Comparison of ENCODE assay signal across 36 cellular contexts in genomic region chrX:114462266-114462665, GRCh38.
"Had no signal": no experiment of that assay in that cellular context is flagged by ENCODE, and none has a peak within 500 bp of the region (broad histone marks: within the 10 kb centered on the region; RNA-seq: fewer than 3 reads in every experiment).

No MANE protein-coding gene starts in this region.

- H3K27ac Mint-ChIP-seq: activated B cell treated with CpG ODN at 0.5 μM for 24 hours; activated CD4-positive, alpha-beta memory T cell treated with anti-CD3 and anti-CD28 coated beads for 36 hours; activated CD4-positive, alpha-beta T cell treated with anti-CD3 and anti-CD28 coated beads, Interleukin-2, amount 10 ng/mL, durations not matched to agents 24 days and 14 days; activated CD8-positive, alpha-beta T cell treated with anti-CD3 and anti-CD28 coated beads for 36 hours; activated naive CD4-positive, alpha-beta T cell treated with anti-CD3 and anti-CD28 coated beads for 36 hours; activated naive CD4-positive, alpha-beta T cell treated with anti-CD3 and anti-CD28 coated beads, Interleukin-2, amount 50 U/mL, for 72 hours; activated naive CD8-positive, alpha-beta T cell treated with anti-CD3 and anti-CD28 coated beads for 36 hours; activated T-cell treated with anti-CD3 and anti-CD28 coated beads, Interleukin-2, amount 50 U/mL, for 72 hours; activated T-helper 1 cell treated with anti-CD3 and anti-CD28 coated beads, Interleukin-12 subunit alpha, Interleukin-12 subunit beta, Interleukin-2, Interleukin-4 antibody, amounts not matched to agents 30 ng/mL and 10 ng/mL and 1 ng/mL, durations not matched to agents 14 hours and 24 hours and 36 hours; activated T-helper 17 cell treated with anti-CD3 and anti-CD28 coated beads, Interleukin-2, amount 50 U/mL, for 72 hours; T-helper 1 cell treated with Interleukin-12 subunit alpha and Interleukin-12 subunit beta and Interleukin-4 antibody, amounts not matched to agents 30 μg/mL and 1 μg/mL, for 36 hours; T-helper 2 cell treated with Interferon-gamma antibody and Interleukin-4, amounts not matched to agents 5 μg/mL and 100 μg/mL, for 36 hours had no signal

- ATAC-seq: activated CD8-positive, alpha-beta T cell treated with anti-CD3 and anti-CD28 coated beads for 36 hours; activated naive CD4-positive, alpha-beta T cell treated with anti-CD3 and anti-CD28 coated beads, Interleukin-2, amount 50 U/mL, for 72 hours; activated T-cell treated with anti-CD3 and anti-CD28 coated beads, Interleukin-2, amount 50 U/mL, for 4 hours; activated T-cell treated with anti-CD3 and anti-CD28 coated beads, Interleukin-2, amount 50 U/mL, for 72 hours; activated T-helper 17 cell treated with anti-CD3 and anti-CD28 coated beads, Interleukin-2, amount 50 U/mL, for 72 hours; body of pancreas had no signal

- H3K36me3 Mint-ChIP-seq: activated CD4-positive, alpha-beta memory T cell treated with anti-CD3 and anti-CD28 coated beads for 36 hours; activated naive CD4-positive, alpha-beta T cell treated with anti-CD3 and anti-CD28 coated beads, Interleukin-2, amount 50 U/mL, for 72 hours; activated naive CD8-positive, alpha-beta T cell treated with anti-CD3 and anti-CD28 coated beads for 36 hours had no signal

- H3K27me3 Mint-ChIP-seq: activated B cell treated with CpG ODN at 0.5 μM for 24 hours; activated CD4-positive, alpha-beta memory T cell treated with anti-CD3 and anti-CD28 coated beads for 36 hours; activated CD4-positive, alpha-beta T cell treated with anti-CD3 and anti-CD28 coated beads, Interleukin-2, amount 10 ng/mL, durations not matched to agents 24 days and 14 days; activated CD8-positive, alpha-beta T cell treated with anti-CD3 and anti-CD28 coated beads for 36 hours; activated naive CD8-positive, alpha-beta T cell treated with anti-CD3 and anti-CD28 coated beads for 36 hours; activated T-helper 17 cell treated with anti-CD3 and anti-CD28 coated beads, Interleukin-2, amount 50 U/mL, for 72 hours had no signal

- H3K36me3 ChIP-seq: adrenal gland, brain microvascular endothelial cell, breast epithelium had no signal

- H3K4me3 Mint-ChIP-seq: activated B cell treated with CpG ODN at 0.5 μM for 24 hours; activated CD4-positive, alpha-beta memory T cell treated with anti-CD3 and anti-CD28 coated beads for 36 hours; activated CD4-positive, alpha-beta T cell treated with anti-CD3 and anti-CD28 coated beads, Interleukin-2, amount 10 ng/mL, durations not matched to agents 24 days and 14 days; activated CD8-positive, alpha-beta T cell treated with anti-CD3 and anti-CD28 coated beads for 36 hours; activated naive CD4-positive, alpha-beta T cell treated with anti-CD3 and anti-CD28 coated beads for 36 hours; activated naive CD8-positive, alpha-beta T cell treated with anti-CD3 and anti-CD28 coated beads for 36 hours; activated T-cell treated with anti-CD3 and anti-CD28 coated beads, Interleukin-2, amount 50 U/mL, for 4 hours; activated T-cell treated with anti-CD3 and anti-CD28 coated beads, Interleukin-2, amount 50 U/mL, for 72 hours; activated T-helper 1 cell treated with anti-CD3 and anti-CD28 coated beads, Interleukin-12 subunit alpha, Interleukin-12 subunit beta, Interleukin-2, Interleukin-4 antibody, amounts not matched to agents 30 ng/mL and 10 ng/mL and 1 ng/mL, durations not matched to agents 14 hours and 24 hours and 36 hours; activated T-helper 17 cell treated with anti-CD3 and anti-CD28 coated beads, Interleukin-2, amount 50 U/mL, for 72 hours; T-helper 1 cell treated with Interleukin-12 subunit alpha and Interleukin-12 subunit beta and Interleukin-4 antibody, amounts not matched to agents 30 μg/mL and 1 μg/mL, for 36 hours; T-helper 2 cell treated with Interferon-gamma antibody and Interleukin-4, amounts not matched to agents 5 μg/mL and 100 μg/mL, for 36 hours had no signal

- DNase-seq: activated B cell treated with CpG ODN at 0.5 μM for 24 hours; activated CD4-positive, alpha-beta memory T cell treated with anti-CD3 and anti-CD28 coated beads for 36 hours; activated CD4-positive, alpha-beta T cell treated with anti-CD3 and anti-CD28 coated beads for 4 hours; activated CD4-positive, alpha-beta T cell treated with anti-CD3 and anti-CD28 coated beads, Interleukin-2, amount 10 ng/mL, durations not matched to agents 24 days and 14 days; activated CD4-positive, alpha-beta T cell treated with anti-CD3 and anti-CD28 coated beads, Interleukin-2, amount 50 U/mL, for 1 hour; activated CD4-positive, alpha-beta T cell treated with anti-CD3 and anti-CD28 coated beads, Interleukin-2, amount 50 U/mL, for 4 hours; activated CD4-positive, CD25-positive, alpha-beta regulatory T cell treated with anti-CD3 and anti-CD28 coated beads, Interleukin-2, amount 50 U/mL, for 72 hours; activated CD8-positive, alpha-beta memory T cell treated with anti-CD3 and anti-CD28 coated beads, Interleukin-2, amount 50 U/mL, for 4 hours; activated CD8-positive, alpha-beta T cell treated with anti-CD3 and anti-CD28 coated beads for 36 hours; activated effector memory CD4-positive, alpha-beta T cell treated with anti-CD3 and anti-CD28 coated beads, Interleukin-2, amount 50 U/mL, for 16 hours; activated gamma-delta T cell treated with Interleukin-2 at 50 U/mL for 16 hours; activated naive CD4-positive, alpha-beta T cell; activated naive CD4-positive, alpha-beta T cell treated with anti-CD3 and anti-CD28 coated beads for 36 hours; activated naive CD4-positive, alpha-beta T cell treated with anti-CD3 and anti-CD28 coated beads, Interleukin-2, amount 50 U/mL, for 16 hours; activated naive CD8-positive, alpha-beta T cell treated with anti-CD3 and anti-CD28 coated beads for 36 hours; activated T-cell treated with anti-CD3 and anti-CD28 coated beads for 4 hours; activated T-cell treated with anti-CD3 and anti-CD28 coated beads, Interleukin-2, amount 50 U/mL, for 1 hour; activated T-cell treated with anti-CD3 and anti-CD28 coated beads, Interleukin-2, amount 50 U/mL, for 4 hours; activated T-cell treated with anti-CD3 and anti-CD28 coated beads, Interleukin-2, amount 50 U/mL, for 72 hours; adrenal gland; amniotic stem cell; aorta; body of pancreas; brain microvascular endothelial cell; central memory CD4-positive, alpha-beta T cell; T-helper 1 cell; T-helper 2 cell; T-helper 9 cell had no signal

- H3K4me1 ChIP-seq: adrenal gland, body of pancreas, breast epithelium had no signal

- H3K4me3 ChIP-seq: adrenal gland, body of pancreas, breast epithelium had no signal

- H3K9me3 Mint-ChIP-seq: activated B cell treated with CpG ODN at 0.5 μM for 24 hours; activated naive CD4-positive, alpha-beta T cell treated with anti-CD3 and anti-CD28 coated beads for 36 hours; activated T-cell treated with anti-CD3 and anti-CD28 coated beads, Interleukin-2, amount 50 U/mL, for 4 hours; T-helper 1 cell treated with Interleukin-12 subunit alpha and Interleukin-12 subunit beta and Interleukin-4 antibody, amounts not matched to agents 30 μg/mL and 1 μg/mL, for 36 hours had no signal

- H3K4me1 Mint-ChIP-seq: activated B cell treated with CpG ODN at 0.5 μM for 24 hours; activated CD4-positive, alpha-beta T cell treated with anti-CD3 and anti-CD28 coated beads, Interleukin-2, amount 10 ng/mL, durations not matched to agents 24 days and 14 days; activated naive CD8-positive, alpha-beta T cell treated with anti-CD3 and anti-CD28 coated beads for 36 hours; activated T-helper 17 cell treated with anti-CD3 and anti-CD28 coated beads, Interleukin-2, amount 50 U/mL, for 72 hours had no signal

- H3K27me3 ChIP-seq: adrenal gland, body of pancreas, brain microvascular endothelial cell had no signal

- FAIRE-seq: TTC549 had no signal

- H3K27ac ChIP-seq: adrenal gland, body of pancreas, brain microvascular endothelial cell, breast epithelium, VCaP had no signal

- H3K9me3 ChIP-seq: adrenal gland, body of pancreas, breast epithelium had no signal
